In genomic region chr1:21997891-21998623, GRCh38 we compare ENCODE assay signal across 12 cellular contexts. TPM values are rescaled to one million over a fixed set of nuclear protein-coding genes. Genes with fewer than 3 reads are reported as not detected.
"Had no signal": no experiment of that assay in that cellular context is flagged by ENCODE, and none has a peak within 500 bp of the region (broad histone marks: within the 10 kb centered on the region; RNA-seq: fewer than 3 reads in every experiment).

No MANE protein-coding gene starts in this region.

RNA-seq across cellular contexts. Expression of gene CELA3A, which starts 3.4 kb away (rescaled TPM):
- total RNA-seq: activated CD4-positive, alpha-beta memory T cell treated with anti-CD3 and anti-CD28 coated beads, Interleukin-2, amount 10 ng/mL, durations not matched to agents 7 days and 5 days; activated CD8-positive, alpha-beta memory T cell treated with anti-CD3 and anti-CD28 coated beads, Interleukin-2, amount 10 ng/mL, durations not matched to agents 7 days and 5 days; cerebellum; dermis microvascular lymphatic vessel endothelial cell; esophagus mucosa; gastroesophageal sphincter; left cardiac atrium; mesothelial cell of epicardium; right atrium auricular region; skeletal muscle tissue; T-helper 2 cell treated with Interferon-gamma antibody and Interleukin-4, amounts not matched to agents 100 ng/mL and 5 ng/mL, for 36 hours; vagina had no signal

RNA-seq across cellular contexts. Expression of gene CELA3B, which starts 21.2 kb away (rescaled TPM):
- total RNA-seq: activated CD4-positive, alpha-beta memory T cell treated with anti-CD3 and anti-CD28 coated beads, Interleukin-2, amount 10 ng/mL, durations not matched to agents 7 days and 5 days; activated CD8-positive, alpha-beta memory T cell treated with anti-CD3 and anti-CD28 coated beads, Interleukin-2, amount 10 ng/mL, durations not matched to agents 7 days and 5 days; cerebellum; esophagus mucosa; gastroesophageal sphincter; left cardiac atrium; mesothelial cell of epicardium; right atrium auricular region; skeletal muscle tissue; T-helper 2 cell treated with Interferon-gamma antibody and Interleukin-4, amounts not matched to agents 100 ng/mL and 5 ng/mL, for 36 hours; vagina had no signal
